ENCODE assay signal across 8 cellular contexts in genomic region chr1:182588460-182589396, GRCh38. TPM values are rescaled to one million over a fixed set of nuclear protein-coding genes. Genes with fewer than 3 reads are reported as not detected.
A peak's percentile ranks its signal among the peaks of the same experiment; 100 is the strongest.
DNase-seq lines count a peak whose midpoint lies in the region; TF ChIP-seq lines count a peak whose summit lies in the region.

TSS of gene RNASEL (minus strand) at chr1:182589256. CDS start at chr1:182586806, 2,450 bp downstream.

- H3K4me3 ChIP-seq in dorsolateral prefrontal cortex = peak within 1 kb of the TSS; percentile 49 to 98 (median 80)
- H3K4me3 ChIP-seq in liver (ENCODE audit: low read depth in 1 of 3, low read length in 3 of 3) = peak within 1 kb of the TSS; percentile 66 to 99 (median 67)

- peak within 1 kb of the TSS; percentile 55 to 91 for H3K9ac ChIP-seq in liver (ENCODE audit: low read depth in 1 of 2, low read length in 2 of 2)

- intact Hi-C loops in dorsolateral prefrontal cortex (cut with DNase I) = no loop called here

- H3K36me3 ChIP-seq in liver (ENCODE audit: control insufficient read depth in 4 of 4, insufficient read depth in 3 of 4, low read depth in 1 of 4, low read length in 3 of 4) = peaks cover 0 to 2% (median 0%) of the 10 kb centered on the region in 4 donors

- TF ChIP-seq CTCF in dorsolateral prefrontal cortex (IDR thresholded peaks at IDR 0.05 in 54 of 56, conservative IDR thresholded peaks at IDR 0.05 in 2 of 56; ENCODE audit: low read depth in 1 of 56, partially characterized antibody in 56 of 56) (peak in 6 of 56 donors; percentile 4 to 31 (median 14)), liver (IDR thresholded peaks at IDR 0.05; ENCODE audit: low read depth, low read length, missing input control) (no peak)

- H3K4me1 ChIP-seq in liver (ENCODE audit: control insufficient read depth in 4 of 4, insufficient read depth in 4 of 4, low read length in 3 of 4) = peaks cover 0 to 12% (median 0%) of the 10 kb centered on the region in 4 donors

- peak in 1 of 2 donors; percentile 14 for TF ChIP-seq RAD21 in liver (IDR thresholded peaks at IDR 0.05)

- POLR2A ChIA-PET in HEK293T (lab: Yijun Ruan, JAX) = interaction anchor here (0.8 to 1.4 kb wide), 4 partner anchors 10 to 202 kb away, joined by 3 to 7 read pairs (median 3); no protein-coding TSS in a partner anchor

- CTCF ChIA-PET in HEK293T (lab: Yijun Ruan, JAX) = interaction anchor here (0.7 to 1.2 kb wide), 4 partner anchors 11 to 196 kb away, joined by 3 to 6 read pairs (median 3); no protein-coding TSS in a partner anchor

- H3K9me3 ChIP-seq in liver (ENCODE audit: control insufficient read depth in 4 of 4, low read length in 3 of 4) = no peaks in the 10 kb centered on the region

- DNase-seq in NCI-H1436 (lab: John Stamatoyannopoulos, UW) (peak; percentile 60), NCI-H1436 treated with DMSO at 0.1 percent for 48 hours (lab: John Stamatoyannopoulos, UW) (no peak), HEK293T (ENCODE audit: extremely low spot score) (peak; percentile 72), NCI-H187 (lab: John Stamatoyannopoulos, UW) (peak; percentile 80 to 84), dorsolateral prefrontal cortex (peak in 9 of 10 donors; percentile 45 to 81 (median 69))
- DNase-seq in activated CD4-positive, alpha-beta T cell treated with anti-CD3 and anti-CD28 coated beads for 48 hours = peak; percentile 73
- DNase-seq in stimulated activated CD4-positive, alpha-beta T cell treated with anti-CD3 and anti-CD28 coated beads, Interleukin-4, amount 100 ng/mL, for 4 hours = peak; percentile 49 to 62

- no peaks in the 10 kb centered on the region for H3K27me3 ChIP-seq in dorsolateral prefrontal cortex
- no peaks in the 10 kb centered on the region for H3K27me3 ChIP-seq in liver (ENCODE audit: control insufficient read depth in 4 of 4, insufficient read depth in 4 of 4, low read length in 3 of 4)

- H3K27ac ChIP-seq in dorsolateral prefrontal cortex (peak within 1 kb of the TSS in 57 of 59 donors; percentile 21 to 96 (median 84)), liver (ENCODE audit: low read depth in 1 of 2, low read length in 2 of 2) (peak within 1 kb of the TSS; percentile 74 to 94)

- 5% methylated on average over 21 of the region's 21 CpGs for WGBS in liver

TF ChIP-seq in HEK293T, 16 proteins besides CTCF, POLR2A, EP300 and RAD21:
- TF ChIP-seq SP1 (IDR thresholded peaks at IDR 0.05) (no peak), PKNOX1 (IDR thresholded peaks at IDR 0.05) (peak; percentile 51), ELF4 (IDR thresholded peaks at IDR 0.05) (no peak), NFRKB (IDR thresholded peaks at IDR 0.05) (no peak), ARNT (IDR thresholded peaks at IDR 0.05) (no peak), FOXA1 (IDR thresholded peaks at IDR 0.05) (no peak), BHLHE40 (IDR thresholded peaks at IDR 0.05; ENCODE audit: borderline replicate concordance) (no peak), TARDBP (IDR thresholded peaks at IDR 0.05) (no peak), HDGF (IDR thresholded peaks at IDR 0.05; ENCODE audit: borderline replicate concordance) (no peak)
TF ChIP-seq in HEK293T: peak in this region for 1.

TF ChIP-seq in liver, 16 proteins besides CTCF, POLR2A, EP300 and RAD21:
- TF ChIP-seq TAF1 (conservative IDR thresholded peaks at IDR 0.05) (no peak), ZBTB33 (IDR thresholded peaks at IDR 0.05) (no peak), MAX (IDR thresholded peaks at IDR 0.05) (peak; percentile 25), FOXA1 (IDR thresholded peaks at IDR 0.05) (no peak), JUND (IDR thresholded peaks at IDR 0.05) (peak; percentile 28 to 51), GABPA (IDR thresholded peaks at IDR 0.05 in 1 of 2, conservative IDR thresholded peaks at IDR 0.05 in 1 of 2) (peak; percentile 14 to 42), YY1 (IDR thresholded peaks at IDR 0.05) (peak; percentile 37)
TF ChIP-seq in liver: peak in this region for 4.

RNA-seq across cellular contexts. Expression of gene RNASEL, which starts in this region (rescaled TPM):
- 10 to 100 TPM in 1 of 120 experiments, 1 to 10 TPM in 119; 3.9 to 10.1 (median 7.3) TPM for total RNA-seq in dorsolateral prefrontal cortex
- total RNA-seq in liver = 1 to 10 TPM; 3.3 to 3.9 TPM
- 1 to 10 TPM; 1.3 to 1.4 TPM for polyA plus RNA-seq in liver
